Comparison of ENCODE assay signal across 18 cellular contexts in the genomic region with DNA sequence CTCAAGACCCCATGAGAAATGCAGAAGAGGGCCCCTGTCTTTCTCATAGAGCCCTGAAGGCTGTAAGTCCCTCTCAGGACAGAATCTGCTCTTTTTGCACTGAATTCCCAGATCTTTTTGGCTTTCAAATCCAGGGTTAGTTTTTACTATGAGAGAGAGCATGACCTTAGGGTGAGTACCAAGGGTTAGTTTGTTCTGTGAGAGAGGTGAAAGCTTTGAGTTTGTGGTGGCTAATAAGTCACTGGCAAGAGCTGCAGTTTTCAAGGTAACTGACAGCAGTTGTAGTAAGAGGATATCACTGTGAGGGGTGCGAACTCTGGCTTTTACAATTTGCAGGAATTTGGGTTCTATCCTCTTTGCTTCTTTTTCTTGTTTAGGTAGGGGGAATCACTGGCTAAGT.
DNase-seq lines count a peak whose midpoint lies in the region; TF ChIP-seq lines count a peak whose summit lies in the region.
"Had no signal": no experiment of that assay in that cellular context is flagged by ENCODE, and none has a peak within 500 bp of the region (broad histone marks: within the 10 kb centered on the region; RNA-seq: fewer than 3 reads in every experiment).

No MANE protein-coding gene starts in this region.

- H3K79me1 ChIP-seq in trophoblast cell (ENCODE audit: low read length), result peaks cover 7% of the 10 kb centered on the region

- peak; percentile 12 for DNase-seq in HuH-7 (ENCODE audit: low spot score)
- no peak for DNase-seq in nephron progenitor cell
- no peak for DNase-seq in trophoblast cell
- DNase-seq in hepatic stellate cell (ENCODE audit: low spot score), result no peak
- DNase-seq in HK-2 (ENCODE audit: unreplicated experiment), result no peak
- DNase-seq in WERI-Rb-1, result no peak
- DNase-seq: Caco-2; CD4-positive, CD25-positive, alpha-beta regulatory T cell; DMS153; DMS79; GDM1; GOT3; H7; HFFc6 had no signal

- peaks cover 5% of the 10 kb centered on the region in 2 experiments for H3K4me1 ChIP-seq in trophoblast cell (ENCODE audit: control insufficient read depth in 1 of 2, insufficient read depth in 2 of 2, low read length in 2 of 2)
- H3K4me1 ChIP-seq: BLaER1 treated with 17β-estradiol and CSF1 and Interleukin-3, amounts not matched to agents 10 nM and 100 nM; Caco-2 had no signal

- H3K9ac ChIP-seq in trophoblast cell (ENCODE audit: low read length), result no peak overlapping the region
- H3K9ac ChIP-seq: BLaER1 treated with 17β-estradiol and CSF1 and Interleukin-3, amounts not matched to agents 10 nM and 100 nM had no signal

- peak overlapping the region; percentile 22; the same call in 1 of the 2 replicates for H3K27ac ChIP-seq in C4-2B
- H3K27ac ChIP-seq in trophoblast cell (ENCODE audit: low read depth, low read length), result peak overlapping the region; percentile 61
- no peak overlapping the region for H3K27ac ChIP-seq in WERI-Rb-1
- H3K27ac ChIP-seq: BLaER1 treated with 17β-estradiol and CSF1 and Interleukin-3, amounts not matched to agents 10 nM and 100 nM had no signal

- H4K8ac ChIP-seq in trophoblast cell (ENCODE audit: low read depth, low read length), result peak overlapping the region; percentile 15

- H3K9me3 ChIP-seq in trophoblast cell (ENCODE audit: insufficient read depth, low read depth, low read length), result no peaks in the 10 kb centered on the region
- no peaks in the 10 kb centered on the region for H3K9me3 ChIP-seq in WERI-Rb-1 (ENCODE audit: severe bottlenecking)
- H3K9me3 ChIP-seq: Caco-2 had no signal

- H3K36me3 ChIP-seq in trophoblast cell (ENCODE audit: control insufficient read depth in 1 of 2, insufficient read depth in 2 of 2, low read length in 2 of 2) (no peaks in the 10 kb centered on the region), WERI-Rb-1 (no peaks in the 10 kb centered on the region)
- H3K36me3 ChIP-seq: BLaER1 treated with 17β-estradiol and CSF1 and Interleukin-3, amounts not matched to agents 10 nM and 100 nM had no signal

- no peak overlapping the region for H3K4ac ChIP-seq in trophoblast cell (ENCODE audit: low read depth, low read length)

- H3K27ac Mint-ChIP-seq in nephron progenitor cell, result peak overlapping the region; percentile 88
- H3K27ac Mint-ChIP-seq: B cell; CD4-positive, CD25-positive, alpha-beta regulatory T cell; HFFc6; IgD-negative memory B cell had no signal

- H4K91ac ChIP-seq in trophoblast cell (ENCODE audit: low read depth, low read length), result peak overlapping the region; percentile 54

- H2BK12ac ChIP-seq in trophoblast cell (ENCODE audit: low read length), result peak overlapping the region; percentile 52

- TF ChIP-seq CTCF in C4-2B (conservative IDR thresholded peaks at IDR 0.05), result no peak
- no peak for TF ChIP-seq CTCF in nephron progenitor cell (IDR thresholded peaks at IDR 0.05)
- TF ChIP-seq CTCF in WERI-Rb-1 (IDR thresholded peaks at IDR 0.05; ENCODE audit: low read depth, low read length), result no peak

- no peak overlapping the region for H3K4me2 ChIP-seq in trophoblast cell (ENCODE audit: low read length)
- H3K4me2 ChIP-seq: BLaER1 treated with 17β-estradiol and CSF1 and Interleukin-3, amounts not matched to agents 10 nM and 100 nM had no signal

- H3K9me3 Mint-ChIP-seq in nephron progenitor cell, result peaks cover 34% of the 10 kb centered on the region

- H3K79me2 ChIP-seq in trophoblast cell (ENCODE audit: control insufficient read depth, insufficient read depth, low read length, poor library complexity), result no peaks in the 10 kb centered on the region

- no peak overlapping the region for H3K18ac ChIP-seq in trophoblast cell (ENCODE audit: low read length)

- H2AFZ ChIP-seq in trophoblast cell (ENCODE audit: insufficient read depth, low read length, poor library complexity), result no peak overlapping the region

- H2AK5ac ChIP-seq in trophoblast cell (ENCODE audit: low read length), result no peak overlapping the region

- no peak overlapping the region for H4K12ac ChIP-seq in trophoblast cell (ENCODE audit: low read depth, low read length)

- no peaks in the 10 kb centered on the region for H3K27me3 ChIP-seq in trophoblast cell (ENCODE audit: insufficient read depth, low read length)
- H3K27me3 ChIP-seq in WERI-Rb-1 (ENCODE audit: insufficient read depth, low read depth, severe bottlenecking), result no peaks in the 10 kb centered on the region
- H3K27me3 ChIP-seq: BLaER1 treated with 17β-estradiol and CSF1 and Interleukin-3, amounts not matched to agents 10 nM and 100 nM had no signal

- no peak overlapping the region for H3K14ac ChIP-seq in trophoblast cell (ENCODE audit: low read length)

- peak overlapping the region; percentile 94 for H2BK120ac ChIP-seq in trophoblast cell (ENCODE audit: insufficient read depth, low read length, poor library complexity)

- peaks cover 6% of the 10 kb centered on the region for H3K27me3 Mint-ChIP-seq in nephron progenitor cell (ENCODE audit: low read depth, poor library complexity)
- H3K27me3 Mint-ChIP-seq: B cell; CD4-positive, CD25-positive, alpha-beta regulatory T cell; IgD-negative memory B cell had no signal

- peaks cover 9% of the 10 kb centered on the region for H3K36me3 Mint-ChIP-seq in nephron progenitor cell (ENCODE audit: low read depth)
- H3K36me3 Mint-ChIP-seq: CD4-positive, CD25-positive, alpha-beta regulatory T cell; IgD-negative memory B cell had no signal

- H3K23ac ChIP-seq in trophoblast cell (ENCODE audit: low read length), result no peak overlapping the region

- no CpG with 5 or more reads among the region's 1 CpG for WGBS in trophoblast cell (ENCODE audit: extremely low coverage, insufficient coverage, insufficient read length)

- H3K4me3 ChIP-seq in trophoblast cell (ENCODE audit: low read depth, low read length) (no peak overlapping the region), WERI-Rb-1 (ENCODE audit: low read depth, low read length) (no peak overlapping the region)
- H3K4me3 ChIP-seq: BLaER1 treated with 17β-estradiol and CSF1 and Interleukin-3, amounts not matched to agents 10 nM and 100 nM had no signal

- H3K4me1 Mint-ChIP-seq in nephron progenitor cell, result peaks cover 18% of the 10 kb centered on the region
- H3K4me1 Mint-ChIP-seq: B cell; CD4-positive, CD25-positive, alpha-beta regulatory T cell; IgD-negative memory B cell had no signal

- H3K4me3 Mint-ChIP-seq in nephron progenitor cell, result no peak overlapping the region
- H3K4me3 Mint-ChIP-seq: B cell; CD4-positive, CD25-positive, alpha-beta regulatory T cell; HFFc6; IgD-negative memory B cell had no signal

- peak overlapping the region; percentile 27 for H2BK5ac ChIP-seq in trophoblast cell (ENCODE audit: low read depth, low read length, poor library complexity)
